In the genomic region with DNA sequence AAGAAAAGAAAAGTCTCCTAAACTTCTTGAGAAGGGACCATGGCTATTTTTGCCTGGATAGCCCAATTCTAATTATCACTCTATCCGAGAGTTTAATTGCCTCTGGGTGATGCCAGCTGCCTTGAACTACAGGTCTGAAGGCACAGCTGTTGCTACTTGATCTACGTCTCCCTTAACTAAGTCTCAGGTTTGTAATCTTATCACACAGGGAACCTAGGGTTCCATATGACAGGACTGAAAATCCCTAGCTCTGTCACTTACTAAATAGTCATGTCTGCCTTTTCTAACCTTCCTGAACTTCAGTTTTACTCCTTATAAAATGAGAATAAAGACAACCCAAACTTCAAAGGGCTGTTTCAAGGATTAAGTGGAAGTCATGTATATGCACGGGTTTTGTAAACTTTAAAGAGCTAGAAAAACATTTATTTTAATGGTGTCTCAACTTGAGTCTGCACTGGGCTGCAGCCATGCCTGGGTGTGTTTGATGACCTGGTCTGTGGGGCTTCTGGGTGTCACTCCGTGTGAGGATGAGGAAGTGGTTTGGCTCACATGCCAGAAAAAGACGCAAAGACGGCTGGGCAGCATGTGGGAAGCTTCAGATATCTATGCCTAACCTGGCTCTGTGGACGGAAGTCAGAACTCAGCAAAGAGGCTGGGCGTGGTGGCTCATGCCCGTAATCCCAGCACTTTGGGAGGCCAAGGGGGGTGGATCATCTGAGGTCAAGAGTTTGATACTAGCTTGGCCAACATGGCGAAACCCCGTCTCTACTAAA, we compare ENCODE assay signal across 9 cellular contexts.
DNase-seq lines count a peak whose midpoint lies in the region; ATAC-seq, FAIRE-seq and TF ChIP-seq lines count a peak whose summit lies in the region.
"Had no signal": no experiment of that assay in that cellular context is flagged by ENCODE, and none has a peak within 500 bp of the region (broad histone marks: within the 10 kb centered on the region; RNA-seq: fewer than 3 reads in every experiment).

No MANE protein-coding gene starts in this region.

- in situ Hi-C loops in K562 (cut with MboI) (no loop called here), ACHN (cut with HindIII; ENCODE audit: low pct_ligation_motif_present, low pct_unique_long_range_greater_than_20kb, low sequenced_read_pairs) (no loop called here)

- TF ChIP-seq EP300 in K562 (IDR thresholded peaks at IDR 0.05; ENCODE audit: low read length): no peak

- BruUV-seq in K562 (replicated peaks; lab: Mats Ljungman, UMichigan): no TSS peak

- intact Hi-C loops in K562 (cut with micrococcal nuclease): no loop called here

- H3K79me2 ChIP-seq in K562 (ENCODE audit: control insufficient read depth, insufficient read depth, low read length): no peaks in the 10 kb centered on the region

- TF ChIP-seq CTCF in HFF-Myc (IDR thresholded peaks at IDR 0.05; ENCODE audit: low read depth, low read length, missing control alignments) (no peak), K562 (IDR thresholded peaks at IDR 0.05 in 2 of 3, conservative IDR thresholded peaks at IDR 0.05 in 1 of 3; ENCODE audit: insufficient read depth in 2 of 3, low read depth in 1 of 3, low read length in 3 of 3) (no peak)

- H3K27me3 ChIP-seq in K562 (ENCODE audit: control insufficient read depth in 2 of 2, insufficient read depth in 2 of 2, low read length in 2 of 2): peaks cover 0 to 7% of the 10 kb centered on the region in 2 experiments; a peak in 2 of 5 replicates

- POLR2A ChIA-PET in K562 (lab: Yijun Ruan, JAX): interaction anchor here (0.6 kb wide), 1 partner anchor 597 kb away, joined by 3 read pairs; no protein-coding TSS in a partner anchor

- H3K9me3 ChIP-seq in K562 (replicated peaks; ENCODE audit: control insufficient read depth, insufficient read depth, low read depth, low read length): no peaks in the 10 kb centered on the region

- no peak for TF ChIP-seq RAD21 in K562 (CRISPR knock-in tag; conservative IDR thresholded peaks at IDR 0.05 in 1 of 2, IDR thresholded peaks at IDR 0.05 in 1 of 2)

- 2% methylated on average over 11 of the region's 11 CpGs for WGBS in K562 (ENCODE audit: insufficient coverage, low coverage, missing lambda C conversion rate)

- no peaks in the 10 kb centered on the region for H4K20me1 ChIP-seq in K562 (replicated peaks; ENCODE audit: control insufficient read depth, insufficient read depth, low read length)

- H3K4me3 ChIP-seq in HFF-Myc (replicated peaks; ENCODE audit: low read depth, low read length) (no peak overlapping the region), K562 (no peak overlapping the region)

- no peak overlapping the region for H3K27ac ChIP-seq in K562 (ENCODE audit: extremely low read depth, low read depth, low read length)

- ATAC-seq in GM18517 (IDR thresholded peaks at IDR 0.05; ENCODE audit: unreplicated experiment) (peak; percentile 71), K562 (no peak)
- ATAC-seq: Panc1 had no signal

- H3K4me2 ChIP-seq in K562 (ENCODE audit: insufficient read depth, low read length): no peak overlapping the region

- no peak overlapping the region for H2AFZ ChIP-seq in K562 (ENCODE audit: low read depth, low read length)

- no peaks in the 10 kb centered on the region for H3K9me1 ChIP-seq in K562 (ENCODE audit: control insufficient read depth, insufficient read depth, low read length)

- H3K36me3 ChIP-seq in K562 (ENCODE audit: control insufficient read depth, insufficient read depth, low read length): no peaks in the 10 kb centered on the region

- CTCF ChIA-PET in K562 (lab: Yijun Ruan, JAX; ENCODE audit: low intra/inter-chr PET ratio): no interaction called here

- FAIRE-seq in K562 (lab: Jason Lieb, UNC): no peak

- TF ChIP-seq POLR2A in K562 (conservative IDR thresholded peaks at IDR 0.05): no peak

- H3K9ac ChIP-seq in K562 (ENCODE audit: insufficient read depth in 1 of 2, low read depth in 2 of 2, low read length in 2 of 2): no peak overlapping the region

- no peaks in the 10 kb centered on the region for H3K4me1 ChIP-seq in K562 (replicated peaks in 1 of 2; ENCODE audit: control insufficient read depth in 2 of 2, insufficient read depth in 2 of 2, low read length in 2 of 2)

- DNase-seq in HFF-Myc (ENCODE audit: extremely low read depth, low read depth) (peak; percentile 32), NCI-H2171 treated with DMSO at 0.1 percent for 48 hours (lab: John Stamatoyannopoulos, UW) (peak; percentile 78), K562 (ENCODE audit: extremely low read depth in 1 of 4, low spot score in 3 of 4) (peak in 1 of 4 experiments; percentile 9), pons (ENCODE audit: low spot score) (peak; percentile 42), D341Med (ENCODE audit: low spot score) (no peak), ACHN (no peak), NCI-H1694 (lab: John Stamatoyannopoulos, UW) (no peak)

TF ChIP-seq in K562, 482 proteins besides CTCF, POLR2A, EP300 and RAD21:
- TF ChIP-seq GABPA (tag; conservative IDR thresholded peaks at IDR 0.05; ENCODE audit: low read depth): 0 out of 2 replicates have a peak, but pooled peaks have one; percentile 40
- TF ChIP-seq, protein P1, sequence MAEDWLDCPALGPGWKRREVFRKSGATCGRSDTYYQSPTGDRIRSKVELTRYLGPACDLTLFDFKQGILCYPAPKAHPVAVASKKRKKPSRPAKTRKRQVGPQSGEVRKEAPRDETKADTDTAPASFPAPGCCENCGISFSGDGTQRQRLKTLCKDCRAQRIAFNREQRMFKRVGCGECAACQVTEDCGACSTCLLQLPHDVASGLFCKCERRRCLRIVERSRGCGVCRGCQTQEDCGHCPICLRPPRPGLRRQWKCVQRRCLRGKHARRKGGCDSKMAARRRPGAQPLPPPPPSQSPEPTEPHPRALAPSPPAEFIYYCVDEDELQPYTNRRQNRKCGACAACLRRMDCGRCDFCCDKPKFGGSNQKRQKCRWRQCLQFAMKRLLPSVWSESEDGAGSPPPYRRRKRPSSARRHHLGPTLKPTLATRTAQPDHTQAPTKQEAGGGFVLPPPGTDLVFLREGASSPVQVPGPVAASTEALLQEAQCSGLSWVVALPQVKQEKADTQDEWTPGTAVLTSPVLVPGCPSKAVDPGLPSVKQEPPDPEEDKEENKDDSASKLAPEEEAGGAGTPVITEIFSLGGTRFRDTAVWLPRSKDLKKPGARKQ (CRISPR knock-in tag; IDR thresholded peaks at IDR 0.05): no peak
- TF ChIP-seq SPI1 (IDR thresholded peaks at IDR 0.05; ENCODE audit: borderline replicate concordance, low read depth, low read length): peak; percentile 60; the same call in 1 of the 2 replicates
- TF ChIP-seq MYBL2 (IDR thresholded peaks at IDR 0.05; ENCODE audit: low read depth): no peak
- no peak for TF ChIP-seq MYBL2 (CRISPR knock-in tag; IDR thresholded peaks at IDR 0.05; ENCODE audit: borderline replicate concordance)
- TF ChIP-seq GABPB1 (CRISPR knock-in tag; IDR thresholded peaks at IDR 0.05): no peak
- TF ChIP-seq, protein P2, sequence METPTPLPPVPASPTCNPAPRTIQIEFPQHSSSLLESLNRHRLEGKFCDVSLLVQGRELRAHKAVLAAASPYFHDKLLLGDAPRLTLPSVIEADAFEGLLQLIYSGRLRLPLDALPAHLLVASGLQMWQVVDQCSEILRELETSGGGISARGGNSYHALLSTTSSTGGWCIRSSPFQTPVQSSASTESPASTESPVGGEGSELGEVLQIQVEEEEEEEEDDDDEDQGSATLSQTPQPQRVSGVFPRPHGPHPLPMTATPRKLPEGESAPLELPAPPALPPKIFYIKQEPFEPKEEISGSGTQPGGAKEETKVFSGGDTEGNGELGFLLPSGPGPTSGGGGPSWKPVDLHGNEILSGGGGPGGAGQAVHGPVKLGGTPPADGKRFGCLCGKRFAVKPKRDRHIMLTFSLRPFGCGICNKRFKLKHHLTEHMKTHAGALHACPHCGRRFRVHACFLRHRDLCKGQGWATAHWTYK (CRISPR knock-in tag; IDR thresholded peaks at IDR 0.05): no peak
- 0 out of 2 replicates have a peak, but pooled peaks have one; percentile 10 for TF ChIP-seq BHLHE40 (IDR thresholded peaks at IDR 0.05; ENCODE audit: low read length)
- TF ChIP-seq MYC (IDR thresholded peaks at IDR 0.05; ENCODE audit: low read depth, low read length): no peak
- no peak for TF ChIP-seq MYC (CRISPR knock-in tag; IDR thresholded peaks at IDR 0.05; ENCODE audit: borderline replicate concordance, low read depth)
- no peak for TF ChIP-seq TCF7 (IDR thresholded peaks at IDR 0.05; ENCODE audit: borderline replicate concordance)
- TF ChIP-seq, protein P3, sequence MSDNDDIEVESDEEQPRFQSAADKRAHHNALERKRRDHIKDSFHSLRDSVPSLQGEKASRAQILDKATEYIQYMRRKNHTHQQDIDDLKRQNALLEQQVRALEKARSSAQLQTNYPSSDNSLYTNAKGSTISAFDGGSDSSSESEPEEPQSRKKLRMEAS (CRISPR knock-in tag; IDR thresholded peaks at IDR 0.05): 0 out of 2 replicates have a peak, but pooled peaks have one; percentile 26
- TF ChIP-seq, protein P4, sequence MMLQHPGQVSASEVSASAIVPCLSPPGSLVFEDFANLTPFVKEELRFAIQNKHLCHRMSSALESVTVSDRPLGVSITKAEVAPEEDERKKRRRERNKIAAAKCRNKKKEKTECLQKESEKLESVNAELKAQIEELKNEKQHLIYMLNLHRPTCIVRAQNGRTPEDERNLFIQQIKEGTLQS (IDR thresholded peaks at IDR 0.05): no peak
- TF ChIP-seq, protein P4 (CRISPR knock-in tag; conservative IDR thresholded peaks at IDR 0.05): no peak
- TF ChIP-seq ELF2 (CRISPR knock-in tag; IDR thresholded peaks at IDR 0.05): no peak

Comparison
In these comparisons a context has a peak if more than half of its experiments do, and no peak if none do; other contexts are left out.
1. DNase-seq: peak in HFF-Myc (single experiment), NCI-H2171 treated with DMSO at 0.1 percent for 48 hours (single experiment) and pons (single experiment); none in D341Med (single experiment), ACHN (single experiment) and NCI-H1694 (single experiment).